ENCODE assay signal across 8 cellular contexts in the genomic region with DNA sequence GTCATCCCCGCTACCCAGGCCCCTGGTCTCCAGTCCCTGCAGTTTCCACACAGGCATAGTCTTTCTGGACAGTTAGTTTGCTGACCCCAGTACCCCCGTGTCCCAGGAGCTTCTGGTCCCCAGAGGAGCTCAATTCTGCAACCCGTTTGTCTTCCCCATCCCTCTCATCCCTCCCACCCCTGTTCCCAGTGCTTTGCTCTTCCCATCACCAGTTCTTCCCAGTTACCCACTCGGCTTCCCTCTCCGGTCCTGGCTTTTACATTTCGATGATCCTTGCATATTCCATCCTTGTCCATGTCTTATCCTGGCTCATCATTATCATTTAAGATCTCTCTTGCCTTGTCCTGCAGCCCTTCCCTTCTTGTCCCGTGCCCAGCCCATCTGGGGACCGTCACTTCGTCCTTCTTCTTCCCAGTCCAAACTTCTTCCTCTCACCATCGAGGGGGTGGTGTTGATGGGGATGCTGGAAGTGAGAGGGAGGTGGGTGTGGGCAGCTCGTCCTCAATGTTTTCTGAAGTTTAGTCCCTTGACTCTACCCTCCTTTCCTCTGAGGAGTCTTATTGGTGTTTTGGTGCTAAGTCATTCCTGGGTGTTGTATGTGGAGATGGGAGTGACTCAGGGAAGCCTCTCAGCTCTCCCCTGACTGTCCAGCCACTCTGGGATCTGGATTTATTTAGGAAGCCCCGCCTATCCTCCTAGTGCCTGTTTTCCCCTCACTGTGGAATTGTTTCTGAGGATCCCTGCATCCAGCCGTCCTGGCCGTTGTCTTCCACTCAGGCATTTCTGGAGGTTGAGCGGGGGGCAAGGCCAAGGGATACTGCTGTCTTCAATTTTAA. TPM values are rescaled to one million over a fixed set of nuclear protein-coding genes. Genes with fewer than 3 reads are reported as not detected.
DNase-seq lines count a peak whose midpoint lies in the region; ATAC-seq and TF ChIP-seq lines count a peak whose summit lies in the region.

No MANE protein-coding gene starts in this region.

- DNase-seq in AG09319 (ENCODE audit: extremely low read depth, low read depth) (peak; percentile 71), HL-60 (ENCODE audit: low read depth in 1 of 2, low spot score in 1 of 2) (no peak), adipocyte (ENCODE audit: low read depth) (peak; percentile 93), right cardiac atrium (peak in 1 of 3 donors; percentile 64), skeletal muscle cell (ENCODE audit: low read depth) (peak; percentile 43), NCI-H1105 treated with DMSO at 0.1 percent for 48 hours (lab: John Stamatoyannopoulos, UW) (no peak)

- H3K9ac ChIP-seq in adipocyte (ENCODE audit: low read length) = peak overlapping the region; percentile 98

- ATAC-seq in right cardiac atrium = peak; percentile 41 to 77
- ATAC-seq in GM19467 (IDR thresholded peaks at IDR 0.05; ENCODE audit: unreplicated experiment) = no peak
- ATAC-seq in GM21825 (IDR thresholded peaks at IDR 0.05; ENCODE audit: unreplicated experiment) = no peak

- H3K27me3 ChIP-seq in HL-60 (ENCODE audit: insufficient read depth, poor library complexity, severe bottlenecking) (no peaks in the 10 kb centered on the region), adipocyte (replicated peaks; ENCODE audit: control insufficient read depth, insufficient read depth, low read length) (no peaks in the 10 kb centered on the region), right cardiac atrium (ENCODE audit: control insufficient read depth, insufficient read depth) (no peaks in the 10 kb centered on the region)

- no peaks in the 10 kb centered on the region for H3K36me3 ChIP-seq in adipocyte (ENCODE audit: control insufficient read depth, insufficient read depth, low read length, severe bottlenecking)

- intact Hi-C loops in right cardiac atrium (cut with DNase I) = loop anchor here in 2 of 4 donors (10.0 kb wide), 1 partner anchor 87 kb away; no protein-coding TSS in a partner anchor

- WGBS in right cardiac atrium = 14% methylated on average over 15 of the region's 15 CpGs

- H3K9me3 ChIP-seq in adipocyte (ENCODE audit: control insufficient read depth, low read length) (no peaks in the 10 kb centered on the region), right cardiac atrium (ENCODE audit: control insufficient read depth, low read length) (no peaks in the 10 kb centered on the region)

- H3K4me3 ChIP-seq in HL-60 (replicated peaks; ENCODE audit: insufficient read depth, low read length) = peak overlapping the region; percentile 94
- peak overlapping the region; percentile 100 for H3K4me3 ChIP-seq in adipocyte (ENCODE audit: low read length)
- peak overlapping the region; percentile 98 for H3K4me3 ChIP-seq in right cardiac atrium (ENCODE audit: low read length)
- H3K4me3 ChIP-seq in skeletal muscle cell (ENCODE audit: low read depth, low read length) = peak overlapping the region; percentile 94

- H3K4me1 ChIP-seq in adipocyte (ENCODE audit: control insufficient read depth, insufficient read depth, low read length) (peaks cover 19% of the 10 kb centered on the region), right cardiac atrium (ENCODE audit: control insufficient read depth, insufficient read depth, low read length) (no peaks in the 10 kb centered on the region)

- TF ChIP-seq CTCF in AG09319 (IDR thresholded peaks at IDR 0.05; ENCODE audit: low read depth, low read length) (no peak), HL-60 (IDR thresholded peaks at IDR 0.05; ENCODE audit: insufficient read depth, low read length) (no peak)

- H3K27ac ChIP-seq in HL-60 (replicated peaks) (peak overlapping the region; percentile 70), right cardiac atrium (ENCODE audit: low read length) (peak overlapping the region; percentile 61)

RNA-seq across cellular contexts. Expression of a gene that starts 0.9 kb away (rescaled TPM):
- 10 to 100 TPM; 13.2 to 20.1 (median 16.2) TPM for total RNA-seq in right cardiac atrium
- polyA plus RNA-seq in right cardiac atrium = 3.0 TPM

RNA-seq across cellular contexts. Expression of a gene that starts 12.4 kb away (rescaled TPM):
- total RNA-seq in right cardiac atrium = under 1 TPM in 1 of 4 donors, not detected in 3; 0.38 TPM
- not detected for polyA plus RNA-seq in right cardiac atrium

RNA-seq across cellular contexts. Expression of a gene that starts 35.6 kb away (rescaled TPM):
- 1 to 10 TPM; 2.4 to 6.8 (median 5.6) TPM for total RNA-seq in right cardiac atrium
- 6.3 TPM for polyA plus RNA-seq in right cardiac atrium

Comparison
In these comparisons a context has a peak if more than half of its experiments do, and no peak if none do; other contexts are left out.
1. DNase-seq: peak in AG09319 (single experiment), adipocyte (single experiment) and skeletal muscle cell (single experiment); none in HL-60 (0 of 2) and NCI-H1105 treated with DMSO at 0.1 percent for 48 hours (single experiment).
2. ATAC-seq: peak in right cardiac atrium (2 of 2); none in GM19467 (single experiment) and GM21825 (single experiment).
3. Peak in every context shown above with its lines, with median percentiles within 50 percentile points of each other: H3K4me3 ChIP-seq.